In genomic region chr6:125153541-125154183, GRCh38 we compare ENCODE assay signal across 8 cellular contexts. TPM values are rescaled to one million over a fixed set of nuclear protein-coding genes. Genes with fewer than 3 reads are reported as not detected.
DNase-seq lines count a peak whose midpoint lies in the region; ATAC-seq and TF ChIP-seq lines count a peak whose summit lies in the region.

Gene TPD52L1, plus strand, starts transcription at chr6:125153773. Its CDS starts 179 bp downstream, at chr6:125153952.

- H3K9me3 ChIP-seq in thoracic aorta: no peaks in the 10 kb centered on the region

- intact Hi-C loops in head of caudate nucleus (cut with DNase I): no loop called here

- ATAC-seq in GM21825 (IDR thresholded peaks at IDR 0.05; ENCODE audit: unreplicated experiment) (peak; percentile 97), omental fat pad (ENCODE audit: low FRiP score) (peak; percentile 92), thoracic aorta (ENCODE audit: insufficient number of reproducible peaks, low FRiP score, low read depth) (peak; percentile 32)

- H3K9me3 Mint-ChIP-seq in activated naive CD8-positive, alpha-beta T cell treated with anti-CD3 and anti-CD28 coated beads for 36 hours: no peaks in the 10 kb centered on the region

- peak; percentile 70 for DNase-seq in DMS79 (lab: John Stamatoyannopoulos, UW)
- peak; percentile 83 for DNase-seq in KBM-7
- DNase-seq in SHP77 treated with DMSO at 0.1 percent for 48 hours (lab: John Stamatoyannopoulos, UW): peak; percentile 76
- DNase-seq in activated naive CD8-positive, alpha-beta T cell treated with anti-CD3 and anti-CD28 coated beads for 36 hours: peak; percentile 72
- DNase-seq in head of caudate nucleus: peak; percentile 61 to 91 (median 81)
- peak; percentile 32 for DNase-seq in omental fat pad (ENCODE audit: low spot score)
- DNase-seq in thoracic aorta (ENCODE audit: low spot score): peak; percentile 36

- H3K4me3 ChIP-seq in thoracic aorta: peak within 1 kb of the TSS; percentile 93

- peak within 1 kb of the TSS; percentile 64 for H3K4me3 Mint-ChIP-seq in activated naive CD8-positive, alpha-beta T cell treated with anti-CD3 and anti-CD28 coated beads for 36 hours

- H3K27ac Mint-ChIP-seq in activated naive CD8-positive, alpha-beta T cell treated with anti-CD3 and anti-CD28 coated beads for 36 hours: no peak within 1 kb of the TSS

- H3K27me3 Mint-ChIP-seq in activated naive CD8-positive, alpha-beta T cell treated with anti-CD3 and anti-CD28 coated beads for 36 hours: peaks cover 52% of the 10 kb centered on the region

- H3K27me3 ChIP-seq in thoracic aorta (replicated peaks; ENCODE audit: insufficient read depth): no peaks in the 10 kb centered on the region

- TF ChIP-seq CTCF in omental fat pad (IDR thresholded peaks at IDR 0.05): peak in 1 of 3 donors; percentile 54
- peak; percentile 86 for TF ChIP-seq CTCF in thoracic aorta (IDR thresholded peaks at IDR 0.05)

- peaks cover 6 to 26% of the 10 kb centered on the region in 2 donors for H3K4me1 ChIP-seq in thoracic aorta (ENCODE audit: control insufficient read depth in 1 of 2, low read depth in 2 of 2)

- no peaks in the 10 kb centered on the region for H3K36me3 Mint-ChIP-seq in activated naive CD8-positive, alpha-beta T cell treated with anti-CD3 and anti-CD28 coated beads for 36 hours

- no peaks in the 10 kb centered on the region for H3K36me3 ChIP-seq in thoracic aorta

- peak within 1 kb of the TSS; percentile 71 to 77 for H3K27ac ChIP-seq in thoracic aorta

- in situ Hi-C loops in KBM-7 (cut with MboI; ENCODE audit: low pct_unique_long_range_greater_than_20kb, low sequenced_read_pairs): no loop called here

- peaks cover 7% of the 10 kb centered on the region for H3K4me1 Mint-ChIP-seq in activated naive CD8-positive, alpha-beta T cell treated with anti-CD3 and anti-CD28 coated beads for 36 hours

RNA-seq across cellular contexts. Expression of gene TPD52L1, which starts in this region (rescaled TPM):
- total RNA-seq in activated naive CD8-positive, alpha-beta T cell treated with anti-CD3 and anti-CD28 coated beads for 36 hours: under 1 TPM; 0.40 to 0.87 TPM
- total RNA-seq in omental fat pad: 100 to 1,000 TPM in 1 of 4 donors, 10 to 100 TPM in 3; 59.1 to 150 (median 68.4) TPM
- total RNA-seq in thoracic aorta: 10 to 100 TPM; 37.1 to 73.5 TPM

Comparison
In these comparisons a context has a peak if more than half of its experiments do, and no peak if none do; other contexts are left out.
1. Peak in every context shown above with its lines: DNase-seq, ATAC-seq, H3K4me3 ChIP-seq and H3K27ac ChIP-seq.
2. RNA of gene TPD52L1 (total RNA-seq): 37.1 to 73.5 TPM in thoracic aorta and 59.1 to 150 TPM in omental fat pad; 0.40 to 0.87 TPM in activated naive CD8-positive, alpha-beta T cell treated with anti-CD3 and anti-CD28 coated beads for 36 hours; every median in the first group is over 10 times any median in the second.
3. Peak in DNase-seq in activated naive CD8-positive, alpha-beta T cell treated with anti-CD3 and anti-CD28 coated beads for 36 hours; RNA of the gene not detected or under 1 TPM.
4. DNase-seq: peak in every context shown above with its lines; median percentile 83 in KBM-7; 81 in head of caudate nucleus; 76 in SHP77 treated with DMSO at 0.1 percent for 48 hours; 72 in activated naive CD8-positive, alpha-beta T cell treated with anti-CD3 and anti-CD28 coated beads for 36 hours; 70 in DMS79; 36 in thoracic aorta; 32 in omental fat pad.
5. ATAC-seq: peak in every context shown above with its lines; median percentile 97 in GM21825; 92 in omental fat pad; 32 in thoracic aorta.